3 cellular contexts compared by ENCODE assay signal in genomic region chr17:66461343-66461995, GRCh38.
A peak's percentile ranks its signal among the peaks of the same experiment; 100 is the strongest.
TF ChIP-seq lines count a peak whose summit lies in the region.

No MANE protein-coding gene starts in this region.

TF ChIP-seq in SK-N-SH, 30 proteins besides CTCF, POLR2A, EP300 and RAD21:
- TF ChIP-seq FOXM1 (IDR thresholded peaks at IDR 0.05; ENCODE audit: low read depth) (no peak), SMC3 (IDR thresholded peaks at IDR 0.05; ENCODE audit: low read depth, low read length) (no peak), MXI1 (IDR thresholded peaks at IDR 0.05; ENCODE audit: low read depth, low read length) (no peak), USF1 (IDR thresholded peaks at IDR 0.05; ENCODE audit: borderline replicate concordance, low read depth) (no peak), NFIC (IDR thresholded peaks at IDR 0.05; ENCODE audit: borderline replicate concordance) (no peak), TAF1 (IDR thresholded peaks at IDR 0.05; ENCODE audit: borderline replicate concordance, low read depth, low read length) (no peak), GABPA (IDR thresholded peaks at IDR 0.05; ENCODE audit: low read depth) (no peak), FOXJ3 (CRISPR knock-in tag; IDR thresholded peaks at IDR 0.05) (no peak)

TF ChIP-seq in SK-N-SH treated with all-trans-retinoic acid at 6 μM for 48 hours, 23 proteins besides CTCF, POLR2A, EP300 and RAD21:
- no peak for TF ChIP-seq CSRNP3 (CRISPR knock-in tag; IDR thresholded peaks at IDR 0.05)
- no peak for TF ChIP-seq PATZ1 (CRISPR knock-in tag; IDR thresholded peaks at IDR 0.05; ENCODE audit: borderline replicate concordance)
- TF ChIP-seq SNAI2 (CRISPR knock-in tag; IDR thresholded peaks at IDR 0.05): no peak
- no peak for TF ChIP-seq TSHZ2 (CRISPR knock-in tag; IDR thresholded peaks at IDR 0.05)
- no peak for TF ChIP-seq OSR1 (CRISPR knock-in tag; IDR thresholded peaks at IDR 0.05)
- TF ChIP-seq CSDC2 (CRISPR knock-in tag; IDR thresholded peaks at IDR 0.05): no peak
- TF ChIP-seq GLIS3 (CRISPR knock-in tag; IDR thresholded peaks at IDR 0.05): no peak
- TF ChIP-seq ESRRG (CRISPR knock-in tag; IDR thresholded peaks at IDR 0.05): no peak
- TF ChIP-seq POU6F1 (CRISPR knock-in tag; IDR thresholded peaks at IDR 0.05; ENCODE audit: borderline replicate concordance, low read depth): no peak
- TF ChIP-seq TCF4 (CRISPR knock-in tag; IDR thresholded peaks at IDR 0.05; ENCODE audit: borderline replicate concordance): no peak
- no peak for TF ChIP-seq ZNF70 (CRISPR knock-in tag; IDR thresholded peaks at IDR 0.05)
- TF ChIP-seq ZNF565 (CRISPR knock-in tag; conservative IDR thresholded peaks at IDR 0.05; ENCODE audit: low read depth): no peak
- TF ChIP-seq ARNTL (CRISPR knock-in tag; IDR thresholded peaks at IDR 0.05; ENCODE audit: borderline replicate concordance, low read depth): no peak
- no peak for TF ChIP-seq CREB5 (CRISPR knock-in tag; IDR thresholded peaks at IDR 0.05; ENCODE audit: low read depth)
- TF ChIP-seq ZFP30 (CRISPR knock-in tag; IDR thresholded peaks at IDR 0.05): no peak
- TF ChIP-seq ISL1 (CRISPR knock-in tag; IDR thresholded peaks at IDR 0.05): no peak
- TF ChIP-seq ZFP3 (CRISPR knock-in tag; IDR thresholded peaks at IDR 0.05): no peak
- TF ChIP-seq ZNF8 (CRISPR knock-in tag; IDR thresholded peaks at IDR 0.05): no peak
- no peak for TF ChIP-seq TOX (CRISPR knock-in tag; IDR thresholded peaks at IDR 0.05; ENCODE audit: borderline replicate concordance)

TF ChIP-seq in GM23338, 12 proteins besides CTCF, POLR2A, EP300 and RAD21:
- TF ChIP-seq POLR2AphosphoS5 (IDR thresholded peaks at IDR 0.05; ENCODE audit: low read depth): peak; percentile 25; the same call in 1 of the 2 replicates
- TF ChIP-seq ZNF114 (CRISPR knock-in tag; IDR thresholded peaks at IDR 0.05): no peak
